In the genomic region with DNA sequence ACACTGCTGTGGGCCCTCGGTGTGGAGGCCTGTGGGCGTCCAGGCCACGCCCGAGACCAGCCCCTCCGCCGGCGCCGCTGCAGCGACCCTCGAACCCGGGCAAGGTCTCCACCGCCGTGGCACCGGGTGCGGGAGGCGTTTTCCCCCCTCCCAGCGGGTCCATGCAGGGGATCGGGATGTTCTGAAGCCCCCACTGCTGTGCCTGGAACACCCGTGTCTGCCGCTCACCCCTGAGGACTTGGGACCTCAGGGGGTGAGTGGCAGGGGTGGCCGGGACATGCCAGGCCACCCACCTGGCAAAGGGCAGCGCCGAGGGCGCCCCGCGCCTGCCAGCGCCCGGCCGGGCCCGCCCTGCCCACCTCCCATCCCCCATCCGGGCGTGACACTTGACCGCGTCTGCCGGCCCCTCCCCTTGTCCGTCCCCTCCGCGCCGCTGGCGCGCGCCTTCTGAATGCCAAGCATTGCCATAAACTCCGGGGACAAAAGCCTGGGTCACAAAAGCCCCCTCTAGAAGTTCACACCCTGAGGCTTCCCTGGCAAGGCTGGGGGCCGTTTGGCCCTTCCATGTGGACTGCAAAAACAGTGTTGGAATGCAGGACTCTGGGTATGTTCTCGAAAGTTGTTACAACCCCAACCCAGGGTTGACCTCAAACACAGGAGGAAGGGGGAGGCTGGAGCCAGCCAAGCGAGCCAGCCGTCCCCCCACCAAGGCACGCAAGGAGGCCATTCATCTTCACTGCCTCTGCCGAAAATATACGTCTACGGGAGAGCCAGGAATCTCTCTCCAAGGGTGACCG, we compare ENCODE assay signal across 8 cellular contexts. TPM values are rescaled to one million over a fixed set of nuclear protein-coding genes. Genes with fewer than 3 reads are reported as not detected.
A peak's percentile ranks its signal among the peaks of the same experiment; 100 is the strongest.
DNase-seq lines count a peak whose midpoint lies in the region; ATAC-seq and TF ChIP-seq lines count a peak whose summit lies in the region.

No MANE protein-coding gene starts in this region.

- H3K27ac Mint-ChIP-seq in activated CD4-positive, alpha-beta T cell treated with anti-CD3 and anti-CD28 coated beads for 36 hours = no peak overlapping the region
- H3K27ac Mint-ChIP-seq in chondrocyte (ENCODE audit: unreplicated experiment) = peak overlapping the region; percentile 77

- ATAC-seq in activated CD4-positive, alpha-beta T cell treated with anti-CD3 and anti-CD28 coated beads for 36 hours = no peak
- peak; percentile 17 for ATAC-seq in HG03060 (IDR thresholded peaks at IDR 0.05; ENCODE audit: low read depth, unreplicated experiment)
- peak; percentile 74 for ATAC-seq in left lobe of liver

- peaks cover under 1% of the 10 kb centered on the region for H3K9me3 Mint-ChIP-seq in activated CD4-positive, alpha-beta T cell treated with anti-CD3 and anti-CD28 coated beads for 36 hours (ENCODE audit: low read depth)
- H3K9me3 Mint-ChIP-seq in chondrocyte (ENCODE audit: low read depth) = peaks cover under 1% of the 10 kb centered on the region

- POLR2A ChIA-PET in activated CD4-positive, alpha-beta T cell treated with anti-CD3 and anti-CD28 coated beads for 36 hours (lab: Charles Lee) = interaction anchor here (0.6 to 0.7 kb wide), 4 partner anchors 166 to 1857 kb away, joined by 3 to 5 read pairs (median 4); no protein-coding TSS in a partner anchor

- intact Hi-C loops in activated CD4-positive, alpha-beta T cell treated with anti-CD3 and anti-CD28 coated beads for 36 hours (cut with DNase I, micrococcal nuclease) = loop anchor here in 1 of 2 experiments (1.0 to 2.0 kb wide), 7 partner anchors 185 to 357 kb away; a partner anchor contains a TSS

- H3K4me1 Mint-ChIP-seq in activated CD4-positive, alpha-beta T cell treated with anti-CD3 and anti-CD28 coated beads for 36 hours = peaks cover 8% of the 10 kb centered on the region
- peaks cover 44% of the 10 kb centered on the region for H3K4me1 Mint-ChIP-seq in chondrocyte (ENCODE audit: low read depth)

- TF ChIP-seq CTCF in chondrocyte (IDR thresholded peaks at IDR 0.05) = no peak

- CTCF ChIA-PET in activated CD4-positive, alpha-beta T cell treated with anti-CD3 and anti-CD28 coated beads for 36 hours (lab: Charles Lee) = no interaction called here

- peak; percentile 62 for DNase-seq in activated CD4-positive, alpha-beta T cell treated with anti-CD3 and anti-CD28 coated beads for 36 hours
- no peak for DNase-seq in activated CD4-positive, alpha-beta T cell treated with anti-CD3 and anti-CD28 coated beads, Interleukin-2, amount 50 U/mL, for 4 hours
- DNase-seq in SK-N-DZ (ENCODE audit: low spot score) = peak; percentile 33
- DNase-seq in chondrocyte (ENCODE audit: low spot score) = peak; percentile 78
- DNase-seq in left lobe of liver (ENCODE audit: low spot score) = peak; percentile 82
- peak; percentile 23 for DNase-seq in stimulated activated CD4-positive, alpha-beta T cell treated with anti-CD3 and anti-CD28 coated beads, Interleukin-4, amount 100 ng/mL, for 24 hours
- no peak for DNase-seq in occipital lobe (lab: John Stamatoyannopoulos, UW)

- peaks cover 10% of the 10 kb centered on the region for H3K36me3 Mint-ChIP-seq in activated CD4-positive, alpha-beta T cell treated with anti-CD3 and anti-CD28 coated beads for 36 hours (ENCODE audit: low read depth)
- H3K36me3 Mint-ChIP-seq in chondrocyte (ENCODE audit: low read depth) = no peaks in the 10 kb centered on the region

- H3K4me3 Mint-ChIP-seq in activated CD4-positive, alpha-beta T cell treated with anti-CD3 and anti-CD28 coated beads for 36 hours = peak overlapping the region; percentile 79
- H3K4me3 Mint-ChIP-seq in chondrocyte (ENCODE audit: unreplicated experiment) = peak overlapping the region; percentile 87

- H3K27me3 Mint-ChIP-seq in activated CD4-positive, alpha-beta T cell treated with anti-CD3 and anti-CD28 coated beads for 36 hours = no peaks in the 10 kb centered on the region
- no peaks in the 10 kb centered on the region for H3K27me3 Mint-ChIP-seq in chondrocyte (ENCODE audit: low read depth)

RNA-seq across cellular contexts. Expression of a gene that starts 0.8 kb away (rescaled TPM):
- under 1 TPM; 0.16 TPM for total RNA-seq in activated CD4-positive, alpha-beta T cell treated with anti-CD3 and anti-CD28 coated beads for 36 hours
- polyA plus RNA-seq in SK-N-DZ (2014; cell fraction: cytosol; rRNA removed) = 0.01 TPM in 2 replicates
- polyA plus RNA-seq in SK-N-DZ (2014; cell fraction: nucleus; rRNA removed) = 0.49 TPM in 2 replicates
- total RNA-seq in chondrocyte (2.5 to 8.5 TPM (median 2.7 TPM) in 3 replicates), left lobe of liver (1.2 TPM), occipital lobe (2.8 TPM)

Comparison
In these comparisons a context has a peak if more than half of its experiments do, and no peak if none do; other contexts are left out.
1. DNase-seq: peak in activated CD4-positive, alpha-beta T cell treated with anti-CD3 and anti-CD28 coated beads for 36 hours (single experiment), SK-N-DZ (single experiment), chondrocyte (single experiment), left lobe of liver (single experiment) and stimulated activated CD4-positive, alpha-beta T cell treated with anti-CD3 and anti-CD28 coated beads, Interleukin-4, amount 100 ng/mL, for 24 hours (single experiment); none in activated CD4-positive, alpha-beta T cell treated with anti-CD3 and anti-CD28 coated beads, Interleukin-2, amount 50 U/mL, for 4 hours (0 of 2) and occipital lobe (single experiment).